Comparison of ENCODE assay signal across 9 cellular contexts in genomic region chr11:34065505-34066203, GRCh38. TPM values are rescaled to one million over a fixed set of nuclear protein-coding genes. Genes with fewer than 3 reads are reported as not detected.
DNase-seq lines count a peak whose midpoint lies in the region; ATAC-seq and TF ChIP-seq lines count a peak whose summit lies in the region.
"Had no signal": no experiment of that assay in that cellular context is flagged by ENCODE, and none has a peak within 500 bp of the region (broad histone marks: within the 10 kb centered on the region; RNA-seq: fewer than 3 reads in every experiment).

No MANE protein-coding gene starts in this region.

- peaks cover 0 to 10% (median 0%) of the 10 kb centered on the region in 3 donors for H3K36me3 ChIP-seq in tibial nerve

- H3K27ac Mint-ChIP-seq in WTC11 (peak overlapping the region; percentile 18; the same call in 1 of the 2 replicates), osteocyte (ENCODE audit: unreplicated experiment) (no peak overlapping the region)

- TF ChIP-seq CTCF in WTC11 (IDR thresholded peaks at IDR 0.05) (no peak), foreskin keratinocyte (conservative IDR thresholded peaks at IDR 0.05) (peak; percentile 32), osteocyte (IDR thresholded peaks at IDR 0.05) (no peak), tibial nerve (IDR thresholded peaks at IDR 0.05) (no peak)

- H3K4me3 Mint-ChIP-seq in WTC11: no peak overlapping the region
- no peak overlapping the region for H3K4me3 Mint-ChIP-seq in osteocyte (ENCODE audit: unreplicated experiment)

- no peaks in the 10 kb centered on the region for H3K9me3 ChIP-seq in tibial nerve

- H3K27me3 Mint-ChIP-seq in WTC11 (ENCODE audit: low read depth) (no peaks in the 10 kb centered on the region), osteocyte (ENCODE audit: unreplicated experiment) (no peaks in the 10 kb centered on the region)

- no peaks in the 10 kb centered on the region for H3K9me3 Mint-ChIP-seq in WTC11
- no peaks in the 10 kb centered on the region for H3K9me3 Mint-ChIP-seq in osteocyte (ENCODE audit: unreplicated experiment)

- CTCF ChIA-PET in WTC11 (lab: Charles Lee): interaction anchor here (0.8 to 1.9 kb wide), 4 partner anchors 46 to 79 kb away, joined by 3 to 9 read pairs (median 4); no protein-coding TSS in a partner anchor

- H3K27ac ChIP-seq in foreskin keratinocyte (no peak overlapping the region), tibial nerve (no peak overlapping the region)
- H3K27ac ChIP-seq: VCaP had no signal

- ATAC-seq in WTC11: peak; percentile 89
- ATAC-seq in foreskin keratinocyte: peak; percentile 57
- no peak for ATAC-seq in GM21526 (IDR thresholded peaks at IDR 0.05; ENCODE audit: low FRiP score, unreplicated experiment)

- TF ChIP-seq EP300 in tibial nerve (IDR thresholded peaks at IDR 0.05): no peak

- peaks cover 26% of the 10 kb centered on the region for H3K36me3 Mint-ChIP-seq in WTC11
- H3K36me3 Mint-ChIP-seq in osteocyte (ENCODE audit: unreplicated experiment): peaks cover 22% of the 10 kb centered on the region

- H3K4me1 ChIP-seq in foreskin keratinocyte (no peaks in the 10 kb centered on the region), tibial nerve (peaks cover 0 to 79% (median 18%) of the 10 kb centered on the region in 4 donors)

- DNase-seq in AG08395 (ENCODE audit: low spot score): peak; percentile 23
- DNase-seq in EL: peak; percentile 25
- DNase-seq in WTC11 (ENCODE audit: low spot score): peak; percentile 21
- peak in 1 of 2 donors; percentile 8 for DNase-seq in foreskin keratinocyte
- no peak for DNase-seq in osteocyte (ENCODE audit: extremely low spot score, unreplicated experiment)
- no peak for DNase-seq in HUDEP-2 (lab: John Stamatoyannopoulos, UW; ENCODE audit: unreplicated experiment in 76 of 76)
- DNase-seq in tibial nerve (ENCODE audit: low spot score in 2 of 2): no peak

- TF ChIP-seq POLR2A in tibial nerve (IDR thresholded peaks at IDR 0.05): no peak

- H3K27me3 ChIP-seq in foreskin keratinocyte (no peaks in the 10 kb centered on the region), tibial nerve (no peaks in the 10 kb centered on the region)

- no peak overlapping the region for H3K4me3 ChIP-seq in tibial nerve

- 87% methylated on average over 6 of the region's 6 CpGs for WGBS in tibial nerve, 2 donors

- POLR2A ChIA-PET in WTC11 (lab: Charles Lee): interaction anchor here (0.7 kb wide), 1 partner anchor 390 kb away, joined by 5 read pairs; no protein-coding TSS in a partner anchor

- H3K4me1 Mint-ChIP-seq in WTC11 (peaks cover 25% of the 10 kb centered on the region), osteocyte (ENCODE audit: unreplicated experiment) (peaks cover 43% of the 10 kb centered on the region)

TF ChIP-seq in WTC11, 78 proteins besides CTCF, POLR2A, EP300 and RAD21:
- no peak for TF ChIP-seq TEAD4 (CRISPR knock-in tag; IDR thresholded peaks at IDR 0.05)
- no peak for TF ChIP-seq NR1H2 (CRISPR knock-in tag; IDR thresholded peaks at IDR 0.05)
- no peak for TF ChIP-seq TP53 (CRISPR knock-in tag; IDR thresholded peaks at IDR 0.05)
- TF ChIP-seq USF1 (CRISPR knock-in tag; IDR thresholded peaks at IDR 0.05): no peak
- no peak for TF ChIP-seq NR2C2 (CRISPR knock-in tag; IDR thresholded peaks at IDR 0.05)
- no peak for TF ChIP-seq MLX (CRISPR knock-in tag; IDR thresholded peaks at IDR 0.05)
- TF ChIP-seq E2F5 (CRISPR knock-in tag; IDR thresholded peaks at IDR 0.05): no peak
- TF ChIP-seq STAT6 (CRISPR knock-in tag; conservative IDR thresholded peaks at IDR 0.05; ENCODE audit: low read depth): no peak
- no peak for TF ChIP-seq EMX1 (CRISPR knock-in tag; IDR thresholded peaks at IDR 0.05)
- no peak for TF ChIP-seq ZNF219 (CRISPR knock-in tag; IDR thresholded peaks at IDR 0.05; ENCODE audit: borderline replicate concordance)

RNA-seq across cellular contexts. Expression of gene CAPRIN1, which starts 14.1 kb away (rescaled TPM):
- total RNA-seq in WTC11 (2021) (282 to 288 TPM (median 288 TPM) in 3 replicates), foreskin keratinocyte (218 and 229 TPM in 2 replicates), osteocyte (245 and 252 TPM in 2 replicates), tibial nerve (100 to 1,000 TPM; 121 to 167 (median 150) TPM)
- polyA plus RNA-seq in foreskin keratinocyte: 87.0 and 105 TPM in 2 replicates

RNA-seq across cellular contexts. Expression of gene NAT10, which starts 39.8 kb away (rescaled TPM):
- total RNA-seq in WTC11 (2021) (70.8 to 75.5 TPM (median 74.7 TPM) in 3 replicates), foreskin keratinocyte (50.5 and 58.7 TPM in 2 replicates), osteocyte (36.1 and 38.6 TPM in 2 replicates), tibial nerve (10 to 100 TPM; 34.3 to 41.4 (median 38.7) TPM)
- polyA plus RNA-seq in foreskin keratinocyte: 31.9 and 39.2 TPM in 2 replicates

Comparison
In these comparisons a context has a peak if more than half of its experiments do, and no peak if none do; other contexts are left out.
1. DNase-seq: peak in AG08395 (single experiment), EL (single experiment) and WTC11 (single experiment); none in osteocyte (single experiment), HUDEP-2 (0 of 76) and tibial nerve (0 of 2).